9 cellular contexts compared by ENCODE assay signal in genomic region chr1:175839678-175840669, GRCh38.
DNase-seq lines count a peak whose midpoint lies in the region; ATAC-seq and TF ChIP-seq lines count a peak whose summit lies in the region.
"Had no signal": no experiment of that assay in that cellular context is flagged by ENCODE, and none has a peak within 500 bp of the region (broad histone marks: within the 10 kb centered on the region; RNA-seq: fewer than 3 reads in every experiment).

No MANE protein-coding gene starts in this region.

- intact Hi-C loops in transverse colon (cut with DNase I; ENCODE audit: low total_unique reads): no loop called here
- intact Hi-C loops in CD4-positive, alpha-beta memory T cell (cut with micrococcal nuclease): no loop called here

- no peaks in the 10 kb centered on the region for H3K36me3 Mint-ChIP-seq in activated naive CD4-positive, alpha-beta T cell treated with anti-CD3 and anti-CD28 coated beads, Interleukin-2, amount 50 U/mL, for 72 hours
- H3K36me3 Mint-ChIP-seq in activated naive CD4-positive, alpha-beta T cell treated with anti-CD3 and anti-CD28 coated beads, Interleukin-2, amount 10 ng/mL, durations not matched to agents 7 days and 5 days: no peaks in the 10 kb centered on the region
- no peaks in the 10 kb centered on the region for H3K36me3 Mint-ChIP-seq in CD4-positive, alpha-beta memory T cell

- TF ChIP-seq EP300 in transverse colon (IDR thresholded peaks at IDR 0.05; ENCODE audit: low read depth): no peak

- H3K9me3 Mint-ChIP-seq in activated naive CD4-positive, alpha-beta T cell treated with anti-CD3 and anti-CD28 coated beads, Interleukin-2, amount 50 U/mL, for 72 hours: peaks cover 0 to 6% of the 10 kb centered on the region in 2 donors
- no peaks in the 10 kb centered on the region for H3K9me3 Mint-ChIP-seq in activated naive CD4-positive, alpha-beta T cell treated with anti-CD3 and anti-CD28 coated beads, Interleukin-2, amount 10 ng/mL, durations not matched to agents 7 days and 5 days
- peaks cover 0 to 16% (median 5%) of the 10 kb centered on the region in 8 donors for H3K9me3 Mint-ChIP-seq in CD4-positive, alpha-beta memory T cell

- CTCF ChIA-PET in activated naive CD4-positive, alpha-beta T cell treated with anti-CD3 and anti-CD28 coated beads, Interleukin-2, amount 10 ng/mL, durations not matched to agents 7 days and 5 days (lab: Charles Lee): no interaction called here
- CTCF ChIA-PET in CD4-positive, alpha-beta memory T cell (lab: Charles Lee; ENCODE audit: partially characterized antibody): no interaction called here

- in situ Hi-C loops in transverse colon (cut with MboI; ENCODE audit: low pct_ligation_motif_present in 1 of 4, low pct_unique_long_range_greater_than_20kb in 1 of 4, low sequenced_read_pairs in 3 of 4): no loop called here

- H3K27ac ChIP-seq in duodenal mucosa (ENCODE audit: low read depth, low read length) (no peak overlapping the region), transverse colon (peak overlapping the region in 1 of 4 donors; percentile 49)
- no peak overlapping the region for H3K27ac ChIP-seq in CD4-positive, alpha-beta memory T cell (ENCODE audit: low read depth, low read length)
- H3K27ac ChIP-seq: KMS-11 had no signal

- POLR2A ChIA-PET in CD4-positive, alpha-beta memory T cell (lab: Charles Lee; ENCODE audit: partially characterized antibody): no interaction called here

- H3K4me1 ChIP-seq in duodenal mucosa (ENCODE audit: control insufficient read depth in 1 of 2, insufficient read depth in 2 of 2, low read length in 2 of 2) (peaks cover 0 to 15% of the 10 kb centered on the region in 2 donors), transverse colon (peaks cover 0 to 20% (median 0%) of the 10 kb centered on the region in 4 donors)
- no peaks in the 10 kb centered on the region for H3K4me1 ChIP-seq in CD4-positive, alpha-beta memory T cell (ENCODE audit: insufficient read depth, low read length)

- ATAC-seq in activated naive CD4-positive, alpha-beta T cell treated with anti-CD3 and anti-CD28 coated beads, Interleukin-2, amount 50 U/mL, for 72 hours: peak; percentile 91 to 94
- ATAC-seq in HG02623 (IDR thresholded peaks at IDR 0.05; ENCODE audit: unreplicated experiment): no peak

- H3K27ac Mint-ChIP-seq in activated naive CD4-positive, alpha-beta T cell treated with anti-CD3 and anti-CD28 coated beads, Interleukin-2, amount 50 U/mL, for 72 hours: no peak overlapping the region
- H3K27ac Mint-ChIP-seq in activated naive CD4-positive, alpha-beta T cell treated with anti-CD3 and anti-CD28 coated beads, Interleukin-2, amount 10 ng/mL, durations not matched to agents 7 days and 5 days: no peak overlapping the region
- peak overlapping the region in 1 of 7 donors; percentile 15 for H3K27ac Mint-ChIP-seq in CD4-positive, alpha-beta memory T cell

- peak overlapping the region; percentile 15 to 40 for H3K4me3 ChIP-seq in duodenal mucosa (ENCODE audit: low read depth in 1 of 2, low read length in 2 of 2)
- no peak overlapping the region for H3K4me3 ChIP-seq in transverse colon
- no peak overlapping the region for H3K4me3 ChIP-seq in CD4-positive, alpha-beta memory T cell (ENCODE audit: low read length in 2 of 2)

- no peak for DNase-seq in activated naive CD4-positive, alpha-beta T cell treated with anti-CD3 and anti-CD28 coated beads, Interleukin-2, amount 50 U/mL, for 72 hours (ENCODE audit: low spot score in 2 of 2)
- no peak for DNase-seq in activated naive CD4-positive, alpha-beta T cell treated with anti-CD3 and anti-CD28 coated beads, Interleukin-2, amount 10 ng/mL, durations not matched to agents 7 days and 5 days
- DNase-seq in NCI-H82 treated with DMSO at 0.1 percent for 48 hours (lab: John Stamatoyannopoulos, UW; ENCODE audit: unreplicated experiment) (peak; percentile 79), transverse colon (peak; percentile 42), NK-92 (lab: John Stamatoyannopoulos, UW; ENCODE audit: unreplicated experiment) (no peak)
- DNase-seq in CD4-positive, alpha-beta memory T cell: no peak

- H3K36me3 ChIP-seq in duodenal mucosa (ENCODE audit: control insufficient read depth in 1 of 2, insufficient read depth in 2 of 2, low read length in 2 of 2) (no peaks in the 10 kb centered on the region), transverse colon (no peaks in the 10 kb centered on the region)
- H3K36me3 ChIP-seq in CD4-positive, alpha-beta memory T cell (ENCODE audit: insufficient read depth, low read length): no peaks in the 10 kb centered on the region

- no peak for TF ChIP-seq CTCF in transverse colon (IDR thresholded peaks at IDR 0.05)

- no peak for TF ChIP-seq POLR2A in transverse colon (IDR thresholded peaks at IDR 0.05)

- no peaks in the 10 kb centered on the region for H3K4me1 Mint-ChIP-seq in activated naive CD4-positive, alpha-beta T cell treated with anti-CD3 and anti-CD28 coated beads, Interleukin-2, amount 10 ng/mL, durations not matched to agents 7 days and 5 days
- no peaks in the 10 kb centered on the region for H3K4me1 Mint-ChIP-seq in CD4-positive, alpha-beta memory T cell

- H3K9me3 ChIP-seq in duodenal mucosa (ENCODE audit: control insufficient read depth in 1 of 2, low read length in 2 of 2): no peaks in the 10 kb centered on the region
- no peaks in the 10 kb centered on the region for H3K9me3 ChIP-seq in transverse colon
- no peaks in the 10 kb centered on the region for H3K9me3 ChIP-seq in CD4-positive, alpha-beta memory T cell (ENCODE audit: control insufficient read depth in 1 of 2, low read length in 2 of 2)

- peaks cover 3% of the 10 kb centered on the region for H3K27me3 Mint-ChIP-seq in activated naive CD4-positive, alpha-beta T cell treated with anti-CD3 and anti-CD28 coated beads, Interleukin-2, amount 10 ng/mL, durations not matched to agents 7 days and 5 days
- peaks cover 3 to 11% of the 10 kb centered on the region in 2 donors for H3K27me3 Mint-ChIP-seq in CD4-positive, alpha-beta memory T cell

- H3K4me3 Mint-ChIP-seq in activated naive CD4-positive, alpha-beta T cell treated with anti-CD3 and anti-CD28 coated beads, Interleukin-2, amount 10 ng/mL, durations not matched to agents 7 days and 5 days: no peak overlapping the region
- no peak overlapping the region for H3K4me3 Mint-ChIP-seq in CD4-positive, alpha-beta memory T cell

- WGBS in transverse colon (ENCODE audit: low coverage in 1 of 2), 2 donors: 7 to 18% methylated on average over 6 to 9 of the region's 9 CpGs

- H3K27me3 ChIP-seq in duodenal mucosa (ENCODE audit: control insufficient read depth in 1 of 2, insufficient read depth in 2 of 2, low read length in 2 of 2): no peaks in the 10 kb centered on the region
- no peaks in the 10 kb centered on the region for H3K27me3 ChIP-seq in transverse colon
- H3K27me3 ChIP-seq in CD4-positive, alpha-beta memory T cell (ENCODE audit: insufficient read depth, low read length): no peaks in the 10 kb centered on the region

- H3K9ac ChIP-seq in duodenal mucosa (ENCODE audit: low read depth in 1 of 2, low read length in 2 of 2): no peak overlapping the region
- H3K9ac ChIP-seq: KMS-11 had no signal

Comparison
In these comparisons a context has a peak if more than half of its experiments do, and no peak if none do; other contexts are left out.
1. DNase-seq: peak in NCI-H82 treated with DMSO at 0.1 percent for 48 hours (single experiment) and transverse colon (single experiment); none in activated naive CD4-positive, alpha-beta T cell treated with anti-CD3 and anti-CD28 coated beads, Interleukin-2, amount 50 U/mL, for 72 hours (0 of 2), activated naive CD4-positive, alpha-beta T cell treated with anti-CD3 and anti-CD28 coated beads, Interleukin-2, amount 10 ng/mL, durations not matched to agents 7 days and 5 days (single experiment), CD4-positive, alpha-beta memory T cell (0 of 5) and NK-92 (single experiment).
2. H3K4me3 ChIP-seq: peak in duodenal mucosa (2 of 2); none in transverse colon (0 of 4) and CD4-positive, alpha-beta memory T cell (0 of 2).